ENCODE assay signal across 28 cellular contexts in the genomic region with DNA sequence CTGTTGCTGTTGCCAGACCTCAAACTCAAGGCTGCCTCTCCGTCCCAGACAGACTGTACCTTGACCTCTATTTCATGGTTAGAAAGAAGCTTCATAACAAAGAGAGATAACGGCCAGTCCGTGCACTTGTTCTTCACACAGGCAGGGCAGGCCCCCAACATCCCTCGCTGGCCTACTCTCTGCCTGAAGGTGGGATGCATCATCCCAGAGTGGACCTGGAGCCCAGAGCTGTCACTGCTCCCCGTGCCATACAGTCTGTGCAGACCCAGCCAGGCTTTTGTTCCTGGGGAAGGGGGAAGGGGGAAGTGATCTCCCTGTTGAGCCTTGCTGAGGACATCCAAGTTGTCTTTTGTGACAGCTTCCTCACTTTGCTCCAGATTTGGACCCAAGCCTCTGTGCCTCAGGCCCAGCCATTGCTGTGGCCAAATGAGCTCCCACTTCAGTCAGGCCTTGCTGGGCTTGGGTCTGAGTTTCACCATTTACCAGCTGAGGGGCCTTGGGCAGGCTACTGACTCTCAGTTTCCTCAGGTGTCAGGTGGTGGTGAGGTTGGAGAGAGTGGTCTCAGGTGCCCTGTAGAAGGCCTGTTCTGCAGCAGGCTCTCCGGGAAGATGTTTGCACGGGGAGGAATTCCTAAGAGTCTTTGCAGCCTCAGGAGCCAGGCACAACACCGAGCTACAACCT.
A peak's percentile ranks its signal among the peaks of the same experiment; 100 is the strongest.
DNase-seq lines count a peak whose midpoint lies in the region; ATAC-seq, FAIRE-seq and TF ChIP-seq lines count a peak whose summit lies in the region.
"Had no signal": no experiment of that assay in that cellular context is flagged by ENCODE, and none has a peak within 500 bp of the region (broad histone marks: within the 10 kb centered on the region; RNA-seq: fewer than 3 reads in every experiment).

No MANE protein-coding gene starts in this region.

- H3K36me3 ChIP-seq in HepG2 (replicated peaks in 1 of 2; ENCODE audit: control insufficient read depth in 1 of 2, insufficient read depth in 2 of 2, low read length in 2 of 2), result peaks cover 0 to 1% of the 10 kb centered on the region in 2 experiments; a peak in 3 of 5 replicates
- H3K36me3 ChIP-seq in upper lobe of left lung, result no peaks in the 10 kb centered on the region
- H3K36me3 ChIP-seq: ascending aorta, MG63, right lobe of liver had no signal

- H3K9ac ChIP-seq in H9 (ENCODE audit: extremely low read depth, insufficient read length, low read length) (no peak overlapping the region), HepG2 (ENCODE audit: insufficient read depth, low read depth, low read length) (no peak overlapping the region)
- H3K9ac ChIP-seq: parathyroid adenoma had no signal

- H3K27me3 ChIP-seq in H9 (ENCODE audit: insufficient read depth, low read length) (no peaks in the 10 kb centered on the region), HepG2 (ENCODE audit: control insufficient read depth in 1 of 2, insufficient read depth in 2 of 2, low read length in 2 of 2) (no peaks in the 10 kb centered on the region), upper lobe of left lung (no peaks in the 10 kb centered on the region)
- H3K27me3 ChIP-seq: ascending aorta, MG63, right lobe of liver, tibial artery had no signal

- H3K9me3 Mint-ChIP-seq in H9, result no peaks in the 10 kb centered on the region
- H3K9me3 Mint-ChIP-seq: activated CD8-positive, alpha-beta T cell treated with anti-CD3 and anti-CD28 coated beads for 36 hours; activated T-cell treated with anti-CD3 and anti-CD28 coated beads, Interleukin-2, amount 50 U/mL, for 4 hours; HFFc6; naive thymus-derived CD8-positive, alpha-beta T cell; stimulated activated naive CD8-positive, alpha-beta T cell treated with anti-CD3 and anti-CD28 coated beads, Interleukin-15, Interleukin-2, amounts not matched to agents 100 ng/mL and 50 ng/mL, for 24 hours; WTC11 had no signal

- FAIRE-seq in HepG2 (lab: Jason Lieb, UNC) (peak; percentile 87), GM12891 (lab: Jason Lieb, UNC) (no peak)
- FAIRE-seq: G401.6 had no signal

- no peak overlapping the region for H3T11ph ChIP-seq in H9 (ENCODE audit: low read length)

- no peak overlapping the region for H2BK12ac ChIP-seq in H9 (ENCODE audit: insufficient read length, low read depth, low read length)

- H3K79me1 ChIP-seq in H9 (ENCODE audit: insufficient read depth, low read depth, low read length, poor library complexity, severe bottlenecking), result no peaks in the 10 kb centered on the region

- H3K79me2 ChIP-seq in H9 (ENCODE audit: insufficient read depth, low read length), result no peaks in the 10 kb centered on the region
- H3K79me2 ChIP-seq in HepG2 (ENCODE audit: insufficient read depth, low read length), result no peaks in the 10 kb centered on the region
- H3K79me2 ChIP-seq: parathyroid adenoma had no signal

- H4K20me1 ChIP-seq in H9 (ENCODE audit: control insufficient read depth, insufficient read depth, insufficient read length) (peaks cover 2% of the 10 kb centered on the region), HepG2 (ENCODE audit: insufficient read depth, low read length) (no peaks in the 10 kb centered on the region)

- H3K23ac ChIP-seq in H9 (ENCODE audit: insufficient read length, low read depth, low read length), result no peak overlapping the region

- H3K4me3 ChIP-seq in HepG2 (replicated peaks in 1 of 3; ENCODE audit: insufficient read depth in 1 of 3, low read depth in 2 of 3, low read length in 3 of 3) (no peak overlapping the region), upper lobe of left lung (no peak overlapping the region)
- H3K4me3 ChIP-seq: ascending aorta, MG63, right lobe of liver, tibial artery had no signal

- H3K4me1 ChIP-seq in H9 (ENCODE audit: insufficient read depth, low read length), result no peaks in the 10 kb centered on the region
- H3K4me1 ChIP-seq in HepG2 (ENCODE audit: insufficient read depth, low read length), result peaks cover 36% of the 10 kb centered on the region
- H3K4me1 ChIP-seq in upper lobe of left lung, result peaks cover 0 to 8% (median 3%) of the 10 kb centered on the region in 4 donors
- H3K4me1 ChIP-seq: ascending aorta, parathyroid adenoma, tibial artery had no signal

- H2AK5ac ChIP-seq in H9 (ENCODE audit: insufficient read length, low read length), result no peak overlapping the region

- no peak overlapping the region for H4K8ac ChIP-seq in H9 (replicated peaks; ENCODE audit: insufficient read length, low read depth, low read length)

- H2BK120ac ChIP-seq in H9 (ENCODE audit: low read depth, low read length, poor library complexity, severe bottlenecking), result no peak overlapping the region

- TF ChIP-seq RAD21 in HepG2 (CRISPR knock-in tag; IDR thresholded peaks at IDR 0.05), result no peak

- ATAC-seq in HepG2 (peak; percentile 82), sciatic nerve (no peak), upper lobe of left lung (ENCODE audit: low FRiP score in 2 of 2) (no peak), GM21786 (IDR thresholded peaks at IDR 0.05; ENCODE audit: unreplicated experiment) (no peak)
- ATAC-seq: activated CD8-positive, alpha-beta T cell treated with anti-CD3 and anti-CD28 coated beads for 36 hours; activated T-cell treated with anti-CD3 and anti-CD28 coated beads, Interleukin-2, amount 50 U/mL, for 4 hours; naive thymus-derived CD8-positive, alpha-beta T cell; SK-N-SH treated with all-trans-retinoic acid at 6 μM for 48 hours; WTC11 had no signal

- H2AFZ ChIP-seq in H9 (ENCODE audit: low read length) (no peak overlapping the region), HepG2 (ENCODE audit: low read length) (no peak overlapping the region)
- H2AFZ ChIP-seq: parathyroid adenoma had no signal

- peaks cover 1 to 7% of the 10 kb centered on the region in 2 experiments for H3K4me1 Mint-ChIP-seq in H9

- H2BK5ac ChIP-seq in H9 (ENCODE audit: insufficient read length, low read length), result no peak overlapping the region

- no peak overlapping the region for H4K91ac ChIP-seq in H9 (ENCODE audit: insufficient read length, low read depth, low read length)

- BruUV-seq in HepG2 (replicated peaks; lab: Mats Ljungman, UMichigan), result no TSS peak

- no CpG with 5 or more reads among the region's 8 CpGs for WGBS in H9 (ENCODE audit: extremely low coverage, insufficient read length, low lambda C conversion rate)
- WGBS in HepG2 (ENCODE audit: low lambda C conversion rate), result 53% methylated on average over 2 of the region's 8 CpGs
- 89 to 91% methylated on average over 7 to 8 of the region's 8 CpGs for WGBS in upper lobe of left lung, 2 donors

- in situ Hi-C loops in HepG2 (cut with HindIII; ENCODE audit: extremely low pct_ligation_motif_present, low pct_unique_long_range_greater_than_20kb), result loop anchor here (10.0 kb wide), 1 partner anchor 150 kb away; no protein-coding TSS in a partner anchor

- H3K36me3 Mint-ChIP-seq in H9 (ENCODE audit: insufficient read depth in 1 of 3, low read depth in 3 of 3), result no peaks in the 10 kb centered on the region; a peak in 1 of 7 replicates
- H3K36me3 Mint-ChIP-seq: WTC11 had no signal

- H3K18ac ChIP-seq in H9 (ENCODE audit: insufficient read length, low read depth, low read length), result no peak overlapping the region

- intact Hi-C loops in HepG2 (cut with micrococcal nuclease; ENCODE audit: unreplicated experiment) (loop anchor here (5.0 kb wide), 2 partner anchors 102 to 153 kb away; no protein-coding TSS in a partner anchor), sciatic nerve (cut with DNase I) (loop anchor here (10.0 kb wide), 1 partner anchor 160 kb away; no protein-coding TSS in a partner anchor)

- H3K4me2 ChIP-seq in H9 (ENCODE audit: insufficient read depth, insufficient read length, low read length) (no peak overlapping the region), HepG2 (ENCODE audit: low read depth, low read length) (peak overlapping the region; percentile 4; the same call in 1 of the 2 replicates)

- no peak overlapping the region for H3K14ac ChIP-seq in H9 (ENCODE audit: insufficient read depth, low read length)

- TF ChIP-seq POLR2A in HepG2 (IDR thresholded peaks at IDR 0.05; ENCODE audit: insufficient read depth in 1 of 2, low read depth in 2 of 2, low read length in 2 of 2), result no peak
- TF ChIP-seq POLR2A in upper lobe of left lung (IDR thresholded peaks at IDR 0.05), result no peak
- no peak for TF ChIP-seq POLR2A in erythroblast (IDR thresholded peaks at IDR 0.05; ENCODE audit: low read length)
- TF ChIP-seq POLR2A in GM12891 (IDR thresholded peaks at IDR 0.05; ENCODE audit: low read depth, low read length), result no peak

- no peak for TF ChIP-seq CTCF in H9 (conservative IDR thresholded peaks at IDR 0.05)
- no peak for TF ChIP-seq CTCF in VCaP (conservative IDR thresholded peaks at IDR 0.05)
- no peak for TF ChIP-seq CTCF in HepG2 (CRISPR knock-in tag; IDR thresholded peaks at IDR 0.05)
- TF ChIP-seq CTCF in upper lobe of left lung (IDR thresholded peaks at IDR 0.05), result no peak

- no peak overlapping the region for H3K56ac ChIP-seq in H9 (ENCODE audit: insufficient read length, low read depth, low read length)

- H2BK20ac ChIP-seq in H9 (ENCODE audit: low read depth, low read length, poor library complexity, severe bottlenecking), result no peak overlapping the region

- H3K9me3 ChIP-seq in H9 (ENCODE audit: control insufficient read depth, low read depth, low read length) (no peaks in the 10 kb centered on the region), HepG2 (ENCODE audit: low read length) (no peaks in the 10 kb centered on the region), upper lobe of left lung (no peaks in the 10 kb centered on the region)
- H3K9me3 ChIP-seq: ascending aorta, MG63, right lobe of liver, tibial artery had no signal

- no peaks in the 10 kb centered on the region for H3K23me2 ChIP-seq in H9 (ENCODE audit: insufficient read length, low read depth, low read length, poor library complexity, severe bottlenecking)

- H3K27ac ChIP-seq in H9 (ENCODE audit: insufficient read length, low read depth, low read length) (no peak overlapping the region), VCaP (peak overlapping the region; percentile 84), HepG2 (ENCODE audit: extremely low read length, insufficient read depth, low read length) (no peak overlapping the region), upper lobe of left lung (no peak overlapping the region)
- H3K27ac ChIP-seq: ascending aorta, parathyroid adenoma, right lobe of liver, tibial artery had no signal

- DNase-seq in H9 (peak; percentile 18), HepG2 (ENCODE audit: low spot score) (peak; percentile 70), sciatic nerve (ENCODE audit: low spot score) (peak; percentile 36), upper lobe of left lung (no peak), erythroblast (lab: John Stamatoyannopoulos, UW) (no peak), GM12891 (ENCODE audit: insufficient read length, low spot score) (no peak)
- DNase-seq: activated CD8-positive, alpha-beta T cell treated with anti-CD3 and anti-CD28 coated beads for 36 hours; activated T-cell treated with anti-CD3 and anti-CD28 coated beads, Interleukin-2, amount 50 U/mL, for 4 hours; caudate nucleus; DMS53; HFFc6; mesendoderm; MG63; NCI-H1417 treated with DMSO at 0.1 percent for 48 hours; NCI-H446; stimulated activated CD4-positive, alpha-beta T cell treated with anti-CD3 and anti-CD28 coated beads, Interleukin-15, amount 100 ng/mL, for 24 hours; tibial artery had no signal

- H3K4me3 Mint-ChIP-seq in H9, result no peak overlapping the region
- H3K4me3 Mint-ChIP-seq: activated CD8-positive, alpha-beta T cell treated with anti-CD3 and anti-CD28 coated beads for 36 hours; activated naive CD8-positive, alpha-beta T cell; activated T-cell treated with anti-CD3 and anti-CD28 coated beads, Interleukin-2, amount 50 U/mL, for 4 hours; HFFc6; stimulated activated naive CD8-positive, alpha-beta T cell treated with anti-CD3 and anti-CD28 coated beads, Interleukin-15, Interleukin-2, amounts not matched to agents 100 ng/mL and 50 ng/mL, for 24 hours; WTC11 had no signal

- POLR2A ChIA-PET in HepG2 (lab: Yijun Ruan, JAX), result interaction anchor here (1.1 to 1.2 kb wide), 2 partner anchors 19 to 36 kb away, joined by 4 read pairs; no protein-coding TSS in a partner anchor

- no peaks in the 10 kb centered on the region for H3K27me3 Mint-ChIP-seq in H9 (ENCODE audit: low read depth)
- H3K27me3 Mint-ChIP-seq: activated CD8-positive, alpha-beta T cell treated with anti-CD3 and anti-CD28 coated beads for 36 hours; activated naive CD8-positive, alpha-beta T cell; naive thymus-derived CD8-positive, alpha-beta T cell; stimulated activated naive CD8-positive, alpha-beta T cell treated with anti-CD3 and anti-CD28 coated beads, Interleukin-15, Interleukin-2, amounts not matched to agents 100 ng/mL and 50 ng/mL, for 24 hours had no signal

- no peak overlapping the region for H2BK15ac ChIP-seq in H9 (ENCODE audit: low read depth, low read length)

- H4K5ac ChIP-seq in H9 (ENCODE audit: insufficient read length, low read depth, low read length), result no peak overlapping the region

- H3K4ac ChIP-seq in H9 (ENCODE audit: low read depth, low read length), result no peak overlapping the region

- peak overlapping the region in 2 of 3 experiments; percentile 52 to 70; a peak in 2 of 7 replicates for H3K27ac Mint-ChIP-seq in H9
- H3K27ac Mint-ChIP-seq: HFFc6; stimulated activated naive CD8-positive, alpha-beta T cell treated with anti-CD3 and anti-CD28 coated beads, Interleukin-15, Interleukin-2, amounts not matched to agents 100 ng/mL and 50 ng/mL, for 24 hours; WTC11 had no signal

- TF ChIP-seq EP300 in HepG2 (IDR thresholded peaks at IDR 0.05; ENCODE audit: low read depth in 2 of 2, low read length in 2 of 2) (no peak; a peak in 1 of 4 replicates), HepG2 (CRISPR knock-in tag; IDR thresholded peaks at IDR 0.05; ENCODE audit: borderline replicate concordance) (no peak), upper lobe of left lung (IDR thresholded peaks at IDR 0.05) (no peak)

- CTCF ChIA-PET in HepG2 (lab: Yijun Ruan, JAX; ENCODE audit: low intra/inter-chr PET ratio, low total read pairs), result no interaction called here

Comparison
In these comparisons a context has a peak if more than half of its experiments do, and no peak if none do; other contexts are left out.
1. DNase-seq: peak in H9 (single experiment), HepG2 (single experiment) and sciatic nerve (single experiment); none in upper lobe of left lung (0 of 2), erythroblast (0 of 2) and GM12891 (single experiment).